In genomic region chr10:94361161-94361794, GRCh38 we compare ENCODE assay signal across 8 cellular contexts. TPM values are rescaled to one million over a fixed set of nuclear protein-coding genes. Genes with fewer than 3 reads are reported as not detected.
DNase-seq lines count a peak whose midpoint lies in the region; ATAC-seq, FAIRE-seq and TF ChIP-seq lines count a peak whose summit lies in the region.

No MANE protein-coding gene starts in this region.

- no peak overlapping the region for H2AK5ac ChIP-seq in H1 (ENCODE audit: low read depth, low read length)

- H3K79me2 ChIP-seq in PC-9 (ENCODE audit: low read depth) (peaks cover 32% of the 10 kb centered on the region), H1 (ENCODE audit: control insufficient read depth in 1 of 2, insufficient read depth in 2 of 2, low read length in 2 of 2) (peaks cover 0 to 27% of the 10 kb centered on the region in 2 experiments; a peak in 2 of 4 replicates)

- CTCF ChIA-PET in PC-9 (lab: Charles Lee): no interaction called here
- CTCF ChIA-PET in H1 (lab: Charles Lee; ENCODE audit: partially characterized antibody): interaction anchor here (0.6 to 1.3 kb wide), 4 partner anchors 8 to 108 kb away, joined by 3 to 5 read pairs (median 3); no protein-coding TSS in a partner anchor

- H2BK5ac ChIP-seq in H1 (ENCODE audit: low read depth, low read length): no peak overlapping the region

- H3K4me3 ChIP-seq in PC-9 (peak overlapping the region; percentile 83), H1 (ENCODE audit: extremely low read depth in 1 of 4, insufficient read depth in 2 of 4, low read depth in 3 of 4, low read length in 4 of 4) (peak overlapping the region in 2 of 4 experiments; percentile 87 to 93; a peak in 2 of 8 replicates), rectal smooth muscle tissue (ENCODE audit: low read length) (peak overlapping the region; percentile 9)

- no peak for TF ChIP-seq CTCF in PC-9 (conservative IDR thresholded peaks at IDR 0.05)
- no peak for TF ChIP-seq CTCF in H1 (IDR thresholded peaks at IDR 0.05; ENCODE audit: control extremely low read depth in 1 of 3, insufficient read depth in 1 of 3, low read depth in 1 of 3, low read length in 3 of 3)

- no peak for TF ChIP-seq EP300 in H1 (IDR thresholded peaks at IDR 0.05; ENCODE audit: borderline replicate concordance in 1 of 2, low read depth in 2 of 2, low read length in 2 of 2)

- H3K23ac ChIP-seq in H1 (ENCODE audit: insufficient read length): no peak overlapping the region

- no peaks in the 10 kb centered on the region for H3K27me3 ChIP-seq in PC-9 (ENCODE audit: insufficient read depth, low read depth)
- peaks cover 0 to 18% (median 11%) of the 10 kb centered on the region in 4 experiments; a peak in 5 of 7 replicates for H3K27me3 ChIP-seq in H1 (replicated peaks in 1 of 4; ENCODE audit: control insufficient read depth in 3 of 4, extremely low read depth in 1 of 4, insufficient read depth in 3 of 4, low read length in 3 of 4)
- no peaks in the 10 kb centered on the region for H3K27me3 ChIP-seq in rectal smooth muscle tissue (ENCODE audit: control insufficient read depth, insufficient read depth, low read length)

- H4K20me1 ChIP-seq in PC-9 (ENCODE audit: insufficient read depth) (no peaks in the 10 kb centered on the region; the same call in 1 of the 2 replicates), H1 (replicated peaks in 1 of 2; ENCODE audit: control insufficient read depth in 1 of 2, insufficient read depth in 2 of 2, low read length in 2 of 2) (peaks cover 0 to 4% of the 10 kb centered on the region in 2 experiments)

- H2BK12ac ChIP-seq in H1 (ENCODE audit: low read depth, low read length): no peak overlapping the region

- no peak overlapping the region for H3K18ac ChIP-seq in H1 (ENCODE audit: extremely low read depth, low read length)

- no peak for ATAC-seq in HG03439 (IDR thresholded peaks at IDR 0.05; ENCODE audit: unreplicated experiment)

- H3K79me1 ChIP-seq in H1 (ENCODE audit: low read depth, low read length): peaks cover 2% of the 10 kb centered on the region; the same call in 1 of the 2 replicates

- peaks cover 8% of the 10 kb centered on the region for H3F3A ChIP-seq in PC-9 (ENCODE audit: insufficient read depth, low read depth)

- H4K8ac ChIP-seq in H1 (ENCODE audit: extremely low read depth, insufficient read depth, low read length): no peak overlapping the region

- H2BK15ac ChIP-seq in H1 (ENCODE audit: low read length): no peak overlapping the region

- no peak for TF ChIP-seq RAD21 in H1 (IDR thresholded peaks at IDR 0.05 in 1 of 2, conservative IDR thresholded peaks at IDR 0.05 in 1 of 2; ENCODE audit: low read depth in 2 of 2, low read length in 2 of 2)

- POLR2A ChIA-PET in PC-9 (lab: Charles Lee; ENCODE audit: unreplicated experiment) (interaction anchor here (0.6 kb wide), 1 partner anchor 1728 kb away, joined by 6 read pairs; no protein-coding TSS in a partner anchor), H1 (lab: Charles Lee; ENCODE audit: partially characterized antibody) (interaction anchor here (1.0 to 2.4 kb wide), 4 partner anchors 10 to 181 kb away, joined by 3 to 9 read pairs (median 4); no protein-coding TSS in a partner anchor)

- DNase-seq in DMS53 (lab: John Stamatoyannopoulos, UW): peak; percentile 22
- no peak for DNase-seq in DMS53 treated with DMSO at 0.1 percent for 48 hours (lab: John Stamatoyannopoulos, UW; ENCODE audit: unreplicated experiment)
- no peak for DNase-seq in PC-9
- DNase-seq in H1 (ENCODE audit: low read depth in 1 of 2, low spot score in 2 of 2): no peak
- no peak for DNase-seq in epidermal melanocyte (ENCODE audit: insufficient read length, low spot score)
- no peak for DNase-seq in pons (ENCODE audit: low spot score)

- WGBS in H1 (ENCODE audit: extremely low coverage in 1 of 2, insufficient coverage in 1 of 2, insufficient read length in 1 of 2, insufficient replicate concordance in 2 of 2, low coverage in 1 of 2, low lambda C conversion rate in 2 of 2, missing lambda C conversion rate in 1 of 2), 2 experiments: 89% methylated on average over 4 of the region's 4 CpGs; no CpG with 5 or more reads in 1 of the 2 experiments

- H4K5ac ChIP-seq in H1 (ENCODE audit: insufficient read length, low read depth, low read length): no peak overlapping the region

- H3K23me2 ChIP-seq in H1 (ENCODE audit: low read depth, low read length): peaks cover 6% of the 10 kb centered on the region

- intact Hi-C loops in PC-9 (cut with micrococcal nuclease; ENCODE audit: unreplicated experiment): no loop called here

- H2AFZ ChIP-seq in PC-9 (no peak overlapping the region), H1 (ENCODE audit: low read length) (no peak overlapping the region)

- BruUV-seq in PC-9 (replicated peaks; lab: Mats Ljungman, UMichigan): no TSS peak

- FAIRE-seq in H1 (lab: Jason Lieb, UNC): no peak

- H3K4me2 ChIP-seq in PC-9 (peak overlapping the region; percentile 79), H1 (ENCODE audit: insufficient read depth in 1 of 2, low read depth in 2 of 2, low read length in 2 of 2) (peak overlapping the region; percentile 80 to 91; a peak in 3 of 4 replicates)

- no peak overlapping the region for H2BK20ac ChIP-seq in H1 (ENCODE audit: low read length)

- H3K9me3 ChIP-seq in PC-9 (ENCODE audit: insufficient read depth, low read depth): no peaks in the 10 kb centered on the region
- H3K9me3 ChIP-seq in H1 (ENCODE audit: insufficient read depth in 2 of 2, low read depth in 1 of 2, low read length in 1 of 2): no peaks in the 10 kb centered on the region

- H3K36me3 ChIP-seq in PC-9 (ENCODE audit: low read depth): peaks cover 6% of the 10 kb centered on the region; the same call in 1 of the 2 replicates
- H3K36me3 ChIP-seq in H1 (ENCODE audit: control insufficient read depth in 2 of 4, insufficient read depth in 4 of 4, low read length in 3 of 4): peaks cover 0 to 38% (median 20%) of the 10 kb centered on the region in 4 experiments; a peak in 6 of 8 replicates
- H3K36me3 ChIP-seq in rectal smooth muscle tissue (ENCODE audit: control insufficient read depth, insufficient read depth, low read length): peaks cover 2% of the 10 kb centered on the region

- TF ChIP-seq POLR2A in H1 (IDR thresholded peaks at IDR 0.05; ENCODE audit: control extremely low read depth in 1 of 2, low read depth in 2 of 2, low read length in 2 of 2): no peak

- H3K4me1 ChIP-seq in PC-9 (replicated peaks; ENCODE audit: insufficient read depth) (peaks cover 27% of the 10 kb centered on the region), H1 (replicated peaks in 1 of 4; ENCODE audit: control insufficient read depth in 3 of 4, insufficient read depth in 4 of 4, low read length in 3 of 4) (peaks cover 0 to 2% (median 0%) of the 10 kb centered on the region in 4 experiments; a peak in 1 of 7 replicates), rectal smooth muscle tissue (ENCODE audit: control insufficient read depth, insufficient read depth, low read length) (peaks cover 5% of the 10 kb centered on the region)

- H3K14ac ChIP-seq in H1 (ENCODE audit: insufficient read length): no peak overlapping the region

- H2BK120ac ChIP-seq in H1 (replicated peaks; ENCODE audit: low read depth, low read length): no peak overlapping the region

- no peak overlapping the region for H3K4ac ChIP-seq in H1 (replicated peaks; ENCODE audit: insufficient read length, low read depth, low read length)

- H3K9ac ChIP-seq in H1 (replicated peaks in 1 of 4; ENCODE audit: extremely low read depth in 1 of 4, low read depth in 3 of 4, low read length in 3 of 4): no peak overlapping the region; a peak in 1 of 7 replicates
- H3K9ac ChIP-seq in rectal smooth muscle tissue (ENCODE audit: low read length): no peak overlapping the region

- H3K27ac ChIP-seq in PC-9 (no peak overlapping the region), H1 (ENCODE audit: low read depth, low read length) (no peak overlapping the region), rectal smooth muscle tissue (ENCODE audit: low read depth, low read length) (no peak overlapping the region)

- no peak overlapping the region for H3K56ac ChIP-seq in H1 (replicated peaks; ENCODE audit: insufficient read length, low read depth, low read length)

- no peaks in the 10 kb centered on the region for H3K9me2 ChIP-seq in PC-9 (ENCODE audit: insufficient read depth)

- H4K91ac ChIP-seq in H1 (replicated peaks; ENCODE audit: insufficient read length, low read length): no peak overlapping the region

TF ChIP-seq in H1, 55 proteins besides CTCF, POLR2A, EP300 and RAD21:
- TF ChIP-seq SP2 (IDR thresholded peaks at IDR 0.05; ENCODE audit: low read length): no peak
- TF ChIP-seq RBBP5 (IDR thresholded peaks at IDR 0.05; ENCODE audit: borderline replicate concordance, low read depth, low read length): no peak
- no peak for TF ChIP-seq CHD2 (IDR thresholded peaks at IDR 0.05; ENCODE audit: low read length)
- TF ChIP-seq RFX5 (IDR thresholded peaks at IDR 0.05; ENCODE audit: borderline replicate concordance, low read depth, low read length): no peak

RNA-seq across cellular contexts. Expression of gene NOC3L, which starts 1.5 kb away (rescaled TPM):
- 10.5 and 17.7 TPM in 2 replicates for total RNA-seq in PC-9 (2021)
- 34.3 and 39.1 TPM in 2 replicates for total RNA-seq in H1 (2021; fragmentation: NEBNext Ultra II Directional; extraction: Animal tissue kit (Norgen Biotek cat#: 25700))
- polyA plus RNA-seq in H1 (2011; rRNA removed): 4.1 and 7.1 TPM in 2 replicates
- polyA plus RNA-seq in H1 (2011; cell fraction: cytosol; rRNA removed): 9.1 TPM
- polyA plus RNA-seq in H1 (2011; cell fraction: nucleus; rRNA removed): 9.6 TPM
- 10.0 to 25.8 TPM (median 12.1 TPM) in 4 replicates for polyA plus RNA-seq in H1 (2012, experiment 1 of 2)
- 1.6 TPM for polyA plus RNA-seq in H1 (2012, experiment 2 of 2)
- polyA plus RNA-seq in H1 (2013, experiment 1 of 2): 26.6 TPM
- 24.9 TPM for polyA plus RNA-seq in H1 (2013, experiment 2 of 2)
- polyA minus RNA-seq in H1 (2011; rRNA and poly(A)+ RNA removed): 26.0 and 30.0 TPM in 2 replicates
- polyA minus RNA-seq in H1 (2011; cell fraction: cytosol; rRNA and poly(A)+ RNA removed): 10.9 TPM
- 47.2 TPM for polyA minus RNA-seq in H1 (2011; cell fraction: nucleus; rRNA and poly(A)+ RNA removed)

RNA-seq across cellular contexts. Expression of gene TBC1D12, which starts 41.1 kb away (rescaled TPM):
- 3.1 and 3.9 TPM in 2 replicates for total RNA-seq in PC-9 (2021)
- total RNA-seq in H1 (2021; fragmentation: NEBNext Ultra II Directional; extraction: Animal tissue kit (Norgen Biotek cat#: 25700)): 3.2 and 3.6 TPM in 2 replicates
- polyA plus RNA-seq in H1 (2011; rRNA removed): 1.0 and 1.1 TPM in 2 replicates
- polyA plus RNA-seq in H1 (2011; cell fraction: cytosol; rRNA removed): 1.1 TPM
- 0.86 TPM for polyA plus RNA-seq in H1 (2011; cell fraction: nucleus; rRNA removed)
- polyA plus RNA-seq in H1 (2012, experiment 1 of 2): 0.85 to 1.4 TPM (median 0.87 TPM) in 4 replicates
- polyA plus RNA-seq in H1 (2012, experiment 2 of 2): 0.13 TPM
- polyA plus RNA-seq in H1 (2013, experiment 1 of 2): 1.5 TPM
- polyA plus RNA-seq in H1 (2013, experiment 2 of 2): 1.2 TPM
- polyA minus RNA-seq in H1 (2011; rRNA and poly(A)+ RNA removed): 1.6 and 1.9 TPM in 2 replicates
- polyA minus RNA-seq in H1 (2011; cell fraction: cytosol; rRNA and poly(A)+ RNA removed): 1.4 TPM
- polyA minus RNA-seq in H1 (2011; cell fraction: nucleus; rRNA and poly(A)+ RNA removed): 3.3 TPM
